Comparison of ENCODE assay signal across 8 cellular contexts in genomic region chr3:113746955-113747718, GRCh38. TPM values are rescaled to one million over a fixed set of nuclear protein-coding genes. Genes with fewer than 3 reads are reported as not detected.
DNase-seq lines count a peak whose midpoint lies in the region; ATAC-seq, FAIRE-seq and TF ChIP-seq lines count a peak whose summit lies in the region.

TSS of gene ATP6V1A (plus strand) at chr3:113747035. CDS start at chr3:113778754, 31,719 bp downstream.

- dilution Hi-C loops in endothelial cell of umbilical vein (cut with MboI; ENCODE audit: extremely low pct_ligation_motif_present, low sequenced_read_pairs), result no loop called here

- FAIRE-seq in endothelial cell of umbilical vein (lab: Jason Lieb, UNC), result peak; percentile 80

- H4K20me1 ChIP-seq in endothelial cell of umbilical vein (replicated peaks; ENCODE audit: control insufficient read depth, extremely low read depth, insufficient read depth, low read length), result no peaks in the 10 kb centered on the region

- H3K4me2 ChIP-seq in endothelial cell of umbilical vein (ENCODE audit: insufficient read depth, low read length), result peak within 1 kb of the TSS; percentile 95

- H3K36me3 ChIP-seq in endothelial cell of umbilical vein (ENCODE audit: control insufficient read depth in 2 of 2, extremely low read depth in 1 of 2, insufficient read depth in 2 of 2, low read length in 2 of 2), result no peaks in the 10 kb centered on the region

- peak within 1 kb of the TSS; percentile 100 for H3K27ac Mint-ChIP-seq in stimulated activated effector memory CD8-positive, alpha-beta T cell treated with anti-CD3 and anti-CD28 coated beads, Interleukin-12 subunit alpha, Interleukin-12 subunit beta, amount 100 ng/mL, for 72 hours

- CTCF ChIA-PET in endothelial cell of umbilical vein (lab: Charles Lee), result interaction anchor here (0.6 to 3.6 kb wide), 8 partner anchors 10 to 97 kb away, joined by 3 to 61 read pairs (median 5); partner anchors contain the start of gene GRAMD1C

- TF ChIP-seq CTCF in endothelial cell of umbilical vein (IDR thresholded peaks at IDR 0.05; ENCODE audit: extremely low read depth in 1 of 2, insufficient read depth in 1 of 2, low read depth in 1 of 2, low read length in 2 of 2), result no peak

- peak within 1 kb of the TSS; percentile 99 for H3K27ac ChIP-seq in endothelial cell of umbilical vein (ENCODE audit: insufficient read depth, low read depth, low read length)

- H3K9ac ChIP-seq in endothelial cell of umbilical vein (replicated peaks; ENCODE audit: extremely low read depth, insufficient read depth, low read length), result peak within 1 kb of the TSS; percentile 96

- POLR2A ChIA-PET in endothelial cell of umbilical vein (lab: Charles Lee), result interaction anchor here (0.6 to 1.5 kb wide), 5 partner anchors 10 to 93 kb away, joined by 3 to 4 read pairs (median 4); no protein-coding TSS in a partner anchor

- H3K9me3 ChIP-seq in endothelial cell of umbilical vein (replicated peaks; ENCODE audit: control insufficient read depth, insufficient read depth, low read length), result no peaks in the 10 kb centered on the region

- H3K4me3 ChIP-seq in endothelial cell of umbilical vein (replicated peaks in 1 of 3; ENCODE audit: insufficient read depth in 1 of 3, low read depth in 1 of 3, low read length in 3 of 3), result peak within 1 kb of the TSS; percentile 93 to 95 (median 95)

- H3K4me1 Mint-ChIP-seq in stimulated activated effector memory CD8-positive, alpha-beta T cell treated with anti-CD3 and anti-CD28 coated beads, Interleukin-12 subunit alpha, Interleukin-12 subunit beta, amount 100 ng/mL, for 72 hours, result peaks cover 59% of the 10 kb centered on the region

- H3K9me3 Mint-ChIP-seq in stimulated activated effector memory CD8-positive, alpha-beta T cell treated with anti-CD3 and anti-CD28 coated beads, Interleukin-12 subunit alpha, Interleukin-12 subunit beta, amount 100 ng/mL, for 72 hours, result no peaks in the 10 kb centered on the region

- H3K4me3 Mint-ChIP-seq in stimulated activated effector memory CD8-positive, alpha-beta T cell treated with anti-CD3 and anti-CD28 coated beads, Interleukin-12 subunit alpha, Interleukin-12 subunit beta, amount 100 ng/mL, for 72 hours, result peak within 1 kb of the TSS; percentile 98

- intact Hi-C loops in endothelial cell of umbilical vein (cut with micrococcal nuclease), result loop anchor here (1.0 to 5.0 kb wide), 4 partner anchors 36 to 1400 kb away; partner anchors contain the start of genes GRAMD1C and ZBTB20

- peak; percentile 45 for ATAC-seq in HG02678 (IDR thresholded peaks at IDR 0.05; ENCODE audit: unreplicated experiment)
- ATAC-seq in stimulated activated effector memory CD8-positive, alpha-beta T cell treated with anti-CD3 and anti-CD28 coated beads, Interleukin-12 subunit alpha, Interleukin-12 subunit beta, amount 100 ng/mL, for 72 hours, result peak; percentile 60

- H3K27me3 ChIP-seq in endothelial cell of umbilical vein (ENCODE audit: control insufficient read depth in 2 of 2, insufficient read depth in 2 of 2, low read length in 2 of 2), result no peaks in the 10 kb centered on the region

- H3K4me1 ChIP-seq in endothelial cell of umbilical vein (ENCODE audit: control insufficient read depth, extremely low read depth, insufficient read depth, low read length), result peaks cover 36% of the 10 kb centered on the region

- peaks cover 50% of the 10 kb centered on the region for H3K36me3 Mint-ChIP-seq in stimulated activated effector memory CD8-positive, alpha-beta T cell treated with anti-CD3 and anti-CD28 coated beads, Interleukin-12 subunit alpha, Interleukin-12 subunit beta, amount 100 ng/mL, for 72 hours

- no peak for TF ChIP-seq POLR2A in endothelial cell of umbilical vein (IDR thresholded peaks at IDR 0.05; ENCODE audit: low read depth, low read length)

- peak; percentile 95 for DNase-seq in NCI-H2196 treated with DMSO at 0.1 percent for 48 hours (lab: John Stamatoyannopoulos, UW; ENCODE audit: unreplicated experiment)
- DNase-seq in NCI-H2196 (lab: John Stamatoyannopoulos, UW; ENCODE audit: unreplicated experiment), result no peak
- DNase-seq in NCI-H460 (ENCODE audit: extremely low read depth, low read depth), result no peak
- peak; percentile 33 for DNase-seq in activated CD8-positive, alpha-beta memory T cell treated with anti-CD3 and anti-CD28 coated beads, Interleukin-2, amount 50 U/mL, for 24 hours (ENCODE audit: extremely low read depth)
- DNase-seq in endothelial cell of umbilical vein (ENCODE audit: low read depth, low spot score), result peak; percentile 51
- DNase-seq in myocyte (ENCODE audit: low read depth), result no peak
- peak; percentile 56 to 65 for DNase-seq in stimulated activated effector memory CD8-positive, alpha-beta T cell treated with anti-CD3 and anti-CD28 coated beads, Interleukin-12 subunit alpha, Interleukin-12 subunit beta, amount 100 ng/mL, for 72 hours (ENCODE audit: low spot score in 2 of 2)

- peak within 1 kb of the TSS; percentile 80 for H2AFZ ChIP-seq in endothelial cell of umbilical vein (ENCODE audit: low read depth, low read length)

- H3K9me1 ChIP-seq in endothelial cell of umbilical vein (replicated peaks; ENCODE audit: control insufficient read depth, extremely low read depth, insufficient read depth, low read length), result no peaks in the 10 kb centered on the region

- H3K79me2 ChIP-seq in endothelial cell of umbilical vein (ENCODE audit: control insufficient read depth, insufficient read depth, low read length), result peaks cover 71% of the 10 kb centered on the region

- TSS peak; percentile 42 for BruUV-seq in endothelial cell of umbilical vein (replicated peaks; lab: Mats Ljungman, UMichigan)

TF ChIP-seq in endothelial cell of umbilical vein, 7 proteins besides CTCF, POLR2A, EP300 and RAD21:
- no peak for TF ChIP-seq MAX (IDR thresholded peaks at IDR 0.05; ENCODE audit: insufficient read depth, insufficient read length)
- no peak for TF ChIP-seq POLR2AphosphoS5 (IDR thresholded peaks at IDR 0.05; ENCODE audit: insufficient read depth, low read depth, low read length)
- TF ChIP-seq GATA2 (IDR thresholded peaks at IDR 0.05; ENCODE audit: insufficient read depth, insufficient read length, low read depth, low read length), result no peak
- no peak for TF ChIP-seq FOS (IDR thresholded peaks at IDR 0.05; ENCODE audit: borderline replicate concordance, insufficient read depth, low read length)
- TF ChIP-seq MYC (IDR thresholded peaks at IDR 0.05; ENCODE audit: low read depth, low read length), result no peak
- no peak for TF ChIP-seq EZH2 (IDR thresholded peaks at IDR 0.05; ENCODE audit: borderline replicate concordance, low read depth, low read length, severe bottlenecking)
- no peak for TF ChIP-seq JUN (IDR thresholded peaks at IDR 0.05; ENCODE audit: borderline replicate concordance, insufficient read depth, insufficient read length, low read depth)

RNA-seq across cellular contexts. Expression of gene ATP6V1A, which starts in this region (rescaled TPM):
- 38.6 and 44.4 TPM in 2 replicates for total RNA-seq in NCI-H460 (2014; rRNA removed; shearing (Covaris generic))
- 21.4 and 36.2 TPM in 2 replicates for polyA plus RNA-seq in NCI-H460 (2014; cell fraction: nucleus; rRNA removed)
- 94.2 and 96.9 TPM in 2 replicates for total RNA-seq in endothelial cell of umbilical vein
- polyA plus RNA-seq in endothelial cell of umbilical vein, result 14.9 and 20.9 TPM in 2 replicates
- polyA plus RNA-seq in endothelial cell of umbilical vein (2011; cell fraction: cytosol; rRNA removed), result 20.6 and 23.1 TPM in 2 replicates
- polyA plus RNA-seq in endothelial cell of umbilical vein (2011; cell fraction: nucleus; rRNA removed), result 28.4 and 32.2 TPM in 2 replicates
- polyA plus RNA-seq in endothelial cell of umbilical vein (2012), result 43.0 and 44.6 TPM in 2 replicates
- 110 and 131 TPM in 2 replicates for polyA minus RNA-seq in endothelial cell of umbilical vein
- polyA minus RNA-seq in endothelial cell of umbilical vein (2011; cell fraction: cytosol; rRNA and poly(A)+ RNA removed), result 42.0 TPM
- 30.5 and 49.8 TPM in 2 replicates for polyA minus RNA-seq in endothelial cell of umbilical vein (2011; cell fraction: nucleus; rRNA and poly(A)+ RNA removed)
- 54.7 and 59.6 TPM in 2 replicates for total RNA-seq in myocyte
- 32.6 TPM for polyA plus RNA-seq in myocyte (2012)

Comparison
In these comparisons a context has a peak if more than half of its experiments do, and no peak if none do; other contexts are left out.
1. DNase-seq: peak in NCI-H2196 treated with DMSO at 0.1 percent for 48 hours (single experiment), activated CD8-positive, alpha-beta memory T cell treated with anti-CD3 and anti-CD28 coated beads, Interleukin-2, amount 50 U/mL, for 24 hours (single experiment), endothelial cell of umbilical vein (single experiment) and stimulated activated effector memory CD8-positive, alpha-beta T cell treated with anti-CD3 and anti-CD28 coated beads, Interleukin-12 subunit alpha, Interleukin-12 subunit beta, amount 100 ng/mL, for 72 hours (2 of 2); none in NCI-H2196 (single experiment), NCI-H460 (single experiment) and myocyte (single experiment).